ENCODE assay signal across 22 cellular contexts in the genomic region with DNA sequence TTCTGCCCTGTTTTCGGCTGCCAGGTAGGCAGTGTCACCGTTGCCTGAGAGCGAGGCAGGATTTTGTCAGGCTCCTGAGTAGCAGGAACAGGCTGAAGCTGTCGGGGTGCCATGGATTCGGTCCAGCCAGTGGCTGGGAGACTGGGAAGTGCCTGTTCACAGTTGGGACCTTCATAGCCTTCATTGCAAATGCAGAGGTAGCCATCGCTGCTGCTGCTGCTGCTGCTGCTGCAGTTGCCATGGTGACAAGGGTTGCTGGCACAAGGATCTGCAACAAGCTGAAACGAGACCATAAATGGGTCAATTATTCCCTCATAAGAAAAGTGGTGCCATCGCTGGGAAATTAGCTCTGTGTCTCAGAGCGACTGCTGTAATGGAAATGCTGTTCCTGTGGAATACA.
DNase-seq lines count a peak whose midpoint lies in the region; TF ChIP-seq lines count a peak whose summit lies in the region.
"Had no signal": no experiment of that assay in that cellular context is flagged by ENCODE, and none has a peak within 500 bp of the region (broad histone marks: within the 10 kb centered on the region; RNA-seq: fewer than 3 reads in every experiment).

No MANE protein-coding gene starts in this region.

- no peaks in the 10 kb centered on the region for H3K27me3 ChIP-seq in tibial nerve
- H3K27me3 ChIP-seq: brain microvascular endothelial cell, neutrophil, right atrium auricular region had no signal

- no peak for TF ChIP-seq EP300 in tibial nerve (IDR thresholded peaks at IDR 0.05)

- no peak for TF ChIP-seq CTCF in tibial nerve (IDR thresholded peaks at IDR 0.05)

- H3K27ac ChIP-seq in cingulate gyrus (ENCODE audit: low read depth, low read length), result peak overlapping the region; percentile 57
- no peak overlapping the region for H3K27ac ChIP-seq in tibial nerve
- H3K27ac ChIP-seq: brain microvascular endothelial cell, heart right ventricle, neutrophil, right atrium auricular region had no signal

- intact Hi-C loops in posterior cingulate gyrus (cut with DNase I), result no loop called here

- H3K9me3 ChIP-seq in tibial nerve, result no peaks in the 10 kb centered on the region
- H3K9me3 ChIP-seq: heart right ventricle, neutrophil, right atrium auricular region had no signal

- TF ChIP-seq POLR2A in tibial nerve (IDR thresholded peaks at IDR 0.05), result no peak

- no peaks in the 10 kb centered on the region for H3K36me3 ChIP-seq in tibial nerve
- H3K36me3 ChIP-seq: brain microvascular endothelial cell, heart right ventricle, neutrophil, right atrium auricular region had no signal

- H3K4me1 ChIP-seq in tibial nerve, result peaks cover 0 to 4% (median 0%) of the 10 kb centered on the region in 4 donors

- 63 to 71% methylated on average over 9 of the region's 9 CpGs for WGBS in tibial nerve, 2 donors

- DNase-seq in DMS79 treated with DMSO at 0.1 percent for 48 hours (lab: John Stamatoyannopoulos, UW), result peak; percentile 3
- no peak for DNase-seq in DMS79 (lab: John Stamatoyannopoulos, UW)
- DNase-seq in NCI-H2227 (lab: John Stamatoyannopoulos, UW; ENCODE audit: unreplicated experiment), result peak; percentile 56
- peak; percentile 49 to 96 (median 68) for DNase-seq in posterior cingulate gyrus
- no peak for DNase-seq in tibial nerve (ENCODE audit: low spot score in 2 of 2)
- no peak for DNase-seq in activated naive CD4-positive, alpha-beta T cell (lab: John Stamatoyannopoulos, UW)
- DNase-seq in T1000 (lab: John Stamatoyannopoulos, UW), result no peak
- DNase-seq: 8988T; activated CD4-positive, alpha-beta T cell treated with anti-CD3 and anti-CD28 coated beads, Interleukin-2, amount 10 ng/mL, durations not matched to agents 24 days and 14 days; activated CD8-positive, alpha-beta memory T cell treated with anti-CD3 and anti-CD28 coated beads, Interleukin-2, amount 10 ng/mL, durations not matched to agents 7 days and 5 days; activated naive CD8-positive, alpha-beta T cell treated with anti-CD3 and anti-CD28 coated beads, Interleukin-2, amount 10 ng/mL, durations not matched to agents 7 days and 5 days; brain microvascular endothelial cell; heart right ventricle; immature natural killer cell; NCI-H1930; NCI-H524 treated with DMSO at 0.1 percent for 48 hours; SHP77 treated with DMSO at 0.1 percent for 48 hours; stimulated activated CD4-positive, alpha-beta T cell treated with anti-CD3 and anti-CD28 coated beads, Interleukin-12 subunit alpha, Interleukin-12 subunit beta, amount 100 ng/mL, for 4 hours; stimulated activated CD8-positive, alpha-beta memory T cell treated with anti-CD3 and anti-CD28 coated beads, Interleukin-4, amount 100 ng/mL, for 48 hours had no signal

- H3K4me3 ChIP-seq in tibial nerve, result no peak overlapping the region
- H3K4me3 ChIP-seq: heart right ventricle, right atrium auricular region had no signal

Comparison
In these comparisons a context has a peak if more than half of its experiments do, and no peak if none do; other contexts are left out.
1. DNase-seq: peak in DMS79 treated with DMSO at 0.1 percent for 48 hours (single experiment), NCI-H2227 (single experiment) and posterior cingulate gyrus (10 of 10); none in DMS79 (single experiment), tibial nerve (0 of 2), activated naive CD4-positive, alpha-beta T cell (0 of 4) and T1000 (single experiment).